ENCODE assay signal across 20 cellular contexts in genomic region chr1:161299347-161299746, GRCh38. TPM values are rescaled to one million over a fixed set of nuclear protein-coding genes. Genes with fewer than 3 reads are reported as not detected.
"Had no signal": no experiment of that assay in that cellular context is flagged by ENCODE, and none has a peak within 500 bp of the region (broad histone marks: within the 10 kb centered on the region; RNA-seq: fewer than 3 reads in every experiment).

No MANE protein-coding gene starts in this region.

- H3K27ac ChIP-seq: brain microvascular endothelial cell, coronary artery, esophagus squamous epithelium, left ventricle myocardium inferior had no signal

- H3K4me3 Mint-ChIP-seq: activated CD4-positive, alpha-beta memory T cell treated with anti-CD3 and anti-CD28 coated beads for 36 hours; central memory CD8-positive, alpha-beta T cell; natural killer cell; stimulated activated effector memory CD8-positive, alpha-beta T cell treated with anti-CD3 and anti-CD28 coated beads, Interleukin-12 subunit alpha, Interleukin-12 subunit beta, amount 100 ng/mL, for 72 hours had no signal

- H3K36me3 Mint-ChIP-seq: activated CD4-positive, alpha-beta memory T cell treated with anti-CD3 and anti-CD28 coated beads for 36 hours; activated naive CD4-positive, alpha-beta T cell treated with anti-CD3 and anti-CD28 coated beads, Interleukin-2, amount 50 U/mL, for 72 hours; natural killer cell had no signal

- H3K4me3 ChIP-seq: coronary artery, esophagus squamous epithelium, left ventricle myocardium inferior, mucosa of descending colon had no signal

- DNase-seq: activated CD4-positive, alpha-beta memory T cell treated with anti-CD3 and anti-CD28 coated beads for 36 hours; activated CD4-positive, alpha-beta T cell treated with anti-CD3 and anti-CD28 coated beads for 1 hour; activated effector memory CD4-positive, alpha-beta T cell treated with anti-CD3 and anti-CD28 coated beads, Interleukin-2, amount 50 U/mL, for 16 hours; activated T-cell treated with anti-CD3 and anti-CD28 coated beads, Interleukin-2, amount 50 U/mL, for 48 hours; anterior cingulate cortex; brain microvascular endothelial cell; effector CD4-positive, alpha-beta T cell; esophagus squamous epithelium; hippocampal formation; left ventricle myocardium inferior; mucosa of descending colon; natural killer cell; nucleus accumbens; T-helper 2 cell had no signal

- ATAC-seq: activated naive CD4-positive, alpha-beta T cell treated with anti-CD3 and anti-CD28 coated beads, Interleukin-2, amount 50 U/mL, for 72 hours; mucosa of descending colon; natural killer cell; stimulated activated effector memory CD8-positive, alpha-beta T cell treated with anti-CD3 and anti-CD28 coated beads, Interleukin-12 subunit alpha, Interleukin-12 subunit beta, amount 100 ng/mL, for 72 hours had no signal

- H3K27me3 Mint-ChIP-seq: activated CD4-positive, alpha-beta memory T cell treated with anti-CD3 and anti-CD28 coated beads for 36 hours; central memory CD8-positive, alpha-beta T cell had no signal

- H3K27ac Mint-ChIP-seq: activated CD4-positive, alpha-beta memory T cell treated with anti-CD3 and anti-CD28 coated beads for 36 hours; activated naive CD4-positive, alpha-beta T cell treated with anti-CD3 and anti-CD28 coated beads, Interleukin-2, amount 50 U/mL, for 72 hours; natural killer cell; stimulated activated effector memory CD8-positive, alpha-beta T cell treated with anti-CD3 and anti-CD28 coated beads, Interleukin-12 subunit alpha, Interleukin-12 subunit beta, amount 100 ng/mL, for 72 hours had no signal

- H3K27me3 ChIP-seq: brain microvascular endothelial cell, esophagus squamous epithelium had no signal

- H3K9me3 ChIP-seq: esophagus squamous epithelium, left ventricle myocardium inferior, mucosa of descending colon had no signal

- H3K9me3 Mint-ChIP-seq: activated CD4-positive, alpha-beta memory T cell treated with anti-CD3 and anti-CD28 coated beads for 36 hours; activated naive CD4-positive, alpha-beta T cell treated with anti-CD3 and anti-CD28 coated beads, Interleukin-2, amount 50 U/mL, for 72 hours; central memory CD8-positive, alpha-beta T cell; natural killer cell; stimulated activated effector memory CD8-positive, alpha-beta T cell treated with anti-CD3 and anti-CD28 coated beads, Interleukin-12 subunit alpha, Interleukin-12 subunit beta, amount 100 ng/mL, for 72 hours had no signal

- H3K36me3 ChIP-seq: brain microvascular endothelial cell, esophagus squamous epithelium, left ventricle myocardium inferior had no signal

RNA-seq across cellular contexts. Expression of gene PCP4L1, which starts 40.8 kb away (rescaled TPM):
- total RNA-seq: fibroblast of villous mesenchyme, glomerular endothelial cell, left ventricle myocardium inferior, natural killer cell had no signal
